In the genomic region with DNA sequence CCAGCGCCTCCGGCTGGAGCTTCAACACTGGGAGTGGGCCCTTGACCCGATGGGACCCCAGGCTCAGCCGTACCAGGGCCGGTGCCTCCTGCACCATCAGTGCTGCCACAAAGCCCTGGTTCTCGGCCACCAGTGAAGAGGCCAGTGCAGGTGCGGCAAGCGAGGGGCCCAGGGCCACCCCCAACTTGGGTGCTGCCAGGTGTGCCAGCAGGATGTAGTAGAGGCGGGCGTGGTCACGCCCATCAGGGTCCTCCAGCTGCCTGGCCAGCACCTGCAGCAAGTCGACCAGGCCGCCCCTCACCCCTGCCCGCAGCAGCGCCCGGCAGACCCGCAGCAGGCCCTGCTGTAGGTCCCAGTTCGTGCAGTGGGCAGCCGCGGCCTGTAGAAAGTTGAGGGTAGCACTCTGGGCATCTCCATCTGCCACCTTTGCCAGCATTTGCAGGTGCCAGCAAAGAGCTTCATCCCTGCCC, we compare ENCODE assay signal across 17 cellular contexts. TPM values are rescaled to one million over a fixed set of nuclear protein-coding genes. Genes with fewer than 3 reads are reported as not detected.
DNase-seq lines count a peak whose midpoint lies in the region; FAIRE-seq and TF ChIP-seq lines count a peak whose summit lies in the region.
"Had no signal": no experiment of that assay in that cellular context is flagged by ENCODE, and none has a peak within 500 bp of the region (broad histone marks: within the 10 kb centered on the region; RNA-seq: fewer than 3 reads in every experiment).

No MANE protein-coding gene starts in this region.

- H3K27ac ChIP-seq in RWPE1 (peak overlapping the region; percentile 76; the same call in 1 of the 2 replicates), kidney (ENCODE audit: low read depth in 2 of 2, low read length in 2 of 2) (no peak overlapping the region), suprapubic skin (no peak overlapping the region), A673 (ENCODE audit: low read depth, low read length, poor library complexity, severe bottlenecking) (no peak overlapping the region)
- H3K27ac ChIP-seq: left ventricle myocardium inferior had no signal

- no peak for TF ChIP-seq POLR2A in suprapubic skin (IDR thresholded peaks at IDR 0.05)

- H3K36me3 ChIP-seq in kidney (ENCODE audit: control insufficient read depth in 1 of 2, insufficient read depth in 2 of 2, low read length in 2 of 2) (peaks cover 0 to 2% of the 10 kb centered on the region in 2 donors), suprapubic skin (peaks cover 22% of the 10 kb centered on the region), A673 (ENCODE audit: insufficient read depth, low read length, poor library complexity, severe bottlenecking) (peaks cover 23% of the 10 kb centered on the region)

- BruUV-seq in A673 (replicated peaks; lab: Mats Ljungman, UMichigan): no TSS peak

- TF ChIP-seq EP300 in suprapubic skin (IDR thresholded peaks at IDR 0.05): no peak

- H3K27me3 ChIP-seq in suprapubic skin (no peaks in the 10 kb centered on the region), A673 (replicated peaks; ENCODE audit: insufficient read depth, low read depth, low read length, poor library complexity) (no peaks in the 10 kb centered on the region)

- H3K9me3 ChIP-seq in kidney (ENCODE audit: control insufficient read depth in 1 of 2, low read length in 2 of 2) (no peaks in the 10 kb centered on the region), suprapubic skin (no peaks in the 10 kb centered on the region), A673 (ENCODE audit: low read depth, low read length, poor library complexity, severe bottlenecking) (no peaks in the 10 kb centered on the region)
- H3K9me3 ChIP-seq: left ventricle myocardium inferior had no signal

- FAIRE-seq in kidney (lab: Jason Lieb, UNC): no peak
- FAIRE-seq: GM12878 had no signal

- intact Hi-C loops in kidney (cut with DNase I): no loop called here
- intact Hi-C loops in A673 (cut with micrococcal nuclease; ENCODE audit: unreplicated experiment): no loop called here

- WGBS in suprapubic skin: 93% methylated on average over 8 of the region's 20 CpGs

- POLR2A ChIA-PET in RWPE1 (lab: Yijun Ruan, JAX; ENCODE audit: low non-redundant PET) (interaction anchor here (1.0 kb wide), 2 partner anchors 12 to 14 kb away, joined by 3 to 4 read pairs; no protein-coding TSS in a partner anchor), A673 (lab: Charles Lee; ENCODE audit: low non-redundant PET) (interaction anchor here (0.8 kb wide), 1 partner anchor 10 kb away, joined by 3 read pairs; no protein-coding TSS in a partner anchor)

- H3K4me3 ChIP-seq in kidney (ENCODE audit: low read length in 2 of 2) (no peak overlapping the region), suprapubic skin (peak overlapping the region; percentile 77), A673 (ENCODE audit: low read depth, low read length, poor library complexity, severe bottlenecking) (no peak overlapping the region)
- H3K4me3 ChIP-seq: GM12878 had no signal

- no peak overlapping the region for H3K9ac ChIP-seq in kidney (ENCODE audit: low read length in 2 of 2)

- H3K4me1 ChIP-seq in kidney (ENCODE audit: control insufficient read depth in 1 of 2, insufficient read depth in 1 of 2, low read depth in 1 of 2, low read length in 2 of 2) (peaks cover 4 to 24% of the 10 kb centered on the region in 2 donors), suprapubic skin (peaks cover 60% of the 10 kb centered on the region), A673 (ENCODE audit: insufficient read depth, low read length, poor library complexity, severe bottlenecking) (peaks cover 8% of the 10 kb centered on the region)

- CTCF ChIA-PET in RWPE1 (lab: Yijun Ruan, JAX) (interaction anchor here (0.6 to 3.4 kb wide), 7 partner anchors 8 to 197 kb away, joined by 4 to 42 read pairs (median 21); a partner anchor contains a TSS), A673 (lab: Charles Lee) (interaction anchor here (0.6 to 1.3 kb wide), 2 partner anchors 65 to 210 kb away, joined by 3 to 7 read pairs; no protein-coding TSS in a partner anchor)

- DNase-seq in activated effector memory CD4-positive, alpha-beta T cell treated with anti-CD3 and anti-CD28 coated beads, Interleukin-2, amount 50 U/mL, for 16 hours: peak; percentile 60
- no peak for DNase-seq in activated effector memory CD4-positive, alpha-beta T cell treated with Interleukin-2 at 50 U/mL for 16 hours
- no peak for DNase-seq in RWPE1 (ENCODE audit: low spot score)
- DNase-seq in kidney: peak; percentile 75
- DNase-seq in suprapubic skin (ENCODE audit: low spot score in 2 of 2): peak; percentile 56 to 77
- DNase-seq in Kasumi-1 (lab: John Stamatoyannopoulos, UW): no peak
- DNase-seq in NK-92 treated with Interleukin-12 subunit alpha and Interleukin-12 subunit beta, amount 100 ng/mL, for 24 hours (lab: John Stamatoyannopoulos, UW): no peak
- DNase-seq in A673 (ENCODE audit: low spot score): no peak
- DNase-seq: cerebellar nuclear complex; foreskin melanocyte; HCEC 1CT; left ventricle myocardium inferior; NCI-H774; stimulated activated CD4-positive, alpha-beta T cell treated with anti-CD3 and anti-CD28 coated beads, Interleukin-2, amount 100 ng/mL, for 24 hours; T-helper 1 cell had no signal

- TF ChIP-seq CTCF in RWPE1 (conservative IDR thresholded peaks at IDR 0.05; ENCODE audit: low read depth): no peak
- no peak for TF ChIP-seq CTCF in kidney (IDR thresholded peaks at IDR 0.05; ENCODE audit: borderline replicate concordance, extremely low read depth, insufficient read depth)
- TF ChIP-seq CTCF in suprapubic skin (IDR thresholded peaks at IDR 0.05): no peak
- TF ChIP-seq CTCF in A673 (conservative IDR thresholded peaks at IDR 0.05; ENCODE audit: low read depth, low read length): no peak

RNA-seq across cellular contexts. Expression of a gene that starts 2.3 kb away (rescaled TPM):
- 18.3 TPM for total RNA-seq in kidney
- 6.3 TPM for polyA plus RNA-seq in kidney (ENCODE audit: insufficient read depth, low read depth, low replicate concordance)
- 10 to 100 TPM; 26.3 to 55.9 (median 38.1) TPM for total RNA-seq in suprapubic skin
- total RNA-seq in A673 (2021): 22.5 and 22.8 TPM in 2 replicates

RNA-seq across cellular contexts. Expression of a gene that starts 8.4 kb away (rescaled TPM):
- total RNA-seq in kidney (6.6 TPM), suprapubic skin (100 to 1,000 TPM in 2 of 4 donors, 10 to 100 TPM in 2; 64.4 to 196 (median 121) TPM), A673 (2021) (not detected in 2 replicates)
- polyA plus RNA-seq in kidney (ENCODE audit: insufficient read depth, low read depth, low replicate concordance): 6.7 TPM
- total RNA-seq: left ventricle myocardium inferior; natural killer cell treated with Interleukin-12 subunit alpha and Interleukin-12 subunit beta and Interleukin-15 and Interleukin-18, amount 100 ng/mL, for 72 hours had no signal

RNA-seq across cellular contexts. Expression of a gene that starts 55.3 kb away (rescaled TPM):
- total RNA-seq in kidney: 1.0 TPM
- polyA plus RNA-seq in kidney (ENCODE audit: insufficient read depth, low read depth, low replicate concordance): 0.43 TPM
- total RNA-seq in suprapubic skin: 1 to 10 TPM in 1 of 4 donors, under 1 TPM in 1, not detected in 2; 0.76 to 1.1 TPM
- 2.0 and 2.1 TPM in 2 replicates for total RNA-seq in A673 (2021)
- total RNA-seq: left ventricle myocardium inferior had no signal

RNA-seq across cellular contexts. Expression of a gene that starts 57.9 kb away (rescaled TPM):
- total RNA-seq in kidney (43.7 TPM), suprapubic skin (10 to 100 TPM; 24.5 to 53.8 (median 33.7) TPM), A673 (2021) (73.6 and 80.2 TPM in 2 replicates)
- 129 TPM for polyA plus RNA-seq in kidney (ENCODE audit: insufficient read depth, low read depth, low replicate concordance)

Comparison
In these comparisons a context has a peak if more than half of its experiments do, and no peak if none do; other contexts are left out.
1. DNase-seq: peak in activated effector memory CD4-positive, alpha-beta T cell treated with anti-CD3 and anti-CD28 coated beads, Interleukin-2, amount 50 U/mL, for 16 hours (single experiment), kidney (single experiment) and suprapubic skin (2 of 2); none in activated effector memory CD4-positive, alpha-beta T cell treated with Interleukin-2 at 50 U/mL for 16 hours (single experiment), RWPE1 (single experiment), Kasumi-1 (0 of 2), NK-92 treated with Interleukin-12 subunit alpha and Interleukin-12 subunit beta, amount 100 ng/mL, for 24 hours (single experiment) and A673 (single experiment).